ENCODE assay signal across 9 cellular contexts in genomic region chr2:233354500-233354924, GRCh38. TPM values are rescaled to one million over a fixed set of nuclear protein-coding genes. Genes with fewer than 3 reads are reported as not detected.
DNase-seq lines count a peak whose midpoint lies in the region; ATAC-seq, FAIRE-seq and TF ChIP-seq lines count a peak whose summit lies in the region.
"Had no signal": no experiment of that assay in that cellular context is flagged by ENCODE, and none has a peak within 500 bp of the region (broad histone marks: within the 10 kb centered on the region; RNA-seq: fewer than 3 reads in every experiment).

No MANE protein-coding gene starts in this region.

- H3K36me3 ChIP-seq in pancreas = no peaks in the 10 kb centered on the region

- H3K9me3 Mint-ChIP-seq in activated T-cell treated with anti-CD3 and anti-CD28 coated beads, Interleukin-2, amount 50 U/mL, for 4 hours = no peaks in the 10 kb centered on the region
- H3K9me3 Mint-ChIP-seq in central memory CD8-positive, alpha-beta T cell = no peaks in the 10 kb centered on the region

- peaks cover 9% of the 10 kb centered on the region for H3K36me3 Mint-ChIP-seq in activated T-cell treated with anti-CD3 and anti-CD28 coated beads, Interleukin-2, amount 50 U/mL, for 4 hours (ENCODE audit: insufficient read depth)
- peaks cover 22% of the 10 kb centered on the region for H3K36me3 Mint-ChIP-seq in central memory CD8-positive, alpha-beta T cell (ENCODE audit: insufficient read depth)

- H3K27ac ChIP-seq in pancreas = no peak overlapping the region

- no peak for FAIRE-seq in pancreas (lab: Jason Lieb, UNC)
- FAIRE-seq: G401.6 had no signal

- peak overlapping the region; percentile 50 for H3K4me3 Mint-ChIP-seq in activated T-cell treated with anti-CD3 and anti-CD28 coated beads, Interleukin-2, amount 50 U/mL, for 4 hours
- H3K4me3 Mint-ChIP-seq in central memory CD8-positive, alpha-beta T cell = peak overlapping the region; percentile 76

- H3K4me1 Mint-ChIP-seq in activated T-cell treated with anti-CD3 and anti-CD28 coated beads, Interleukin-2, amount 50 U/mL, for 4 hours (ENCODE audit: low read depth) = peaks cover 74% of the 10 kb centered on the region
- H3K4me1 Mint-ChIP-seq in central memory CD8-positive, alpha-beta T cell = peaks cover 67% of the 10 kb centered on the region

- intact Hi-C loops in pancreas (cut with DNase I) (no loop called here), left colon (cut with DNase I, micrococcal nuclease) (loop anchor here in 1 of 2 donors (5.0 kb wide), 1 partner anchor 88 kb away; no protein-coding TSS in a partner anchor)

- WGBS in pancreas, 2 donors = 0% methylated on average over 3 to 76 of the region's 77 CpGs

- H3K9me3 ChIP-seq in pancreas = no peaks in the 10 kb centered on the region

- peak overlapping the region; percentile 15 for H3K27ac Mint-ChIP-seq in central memory CD8-positive, alpha-beta T cell (ENCODE audit: low read depth)

- TF ChIP-seq CTCF in pancreas (IDR thresholded peaks at IDR 0.05) = no peak

- peak; percentile 13 to 24 for ATAC-seq in activated T-cell treated with anti-CD3 and anti-CD28 coated beads, Interleukin-2, amount 50 U/mL, for 4 hours
- peak; percentile 7 for ATAC-seq in HG03196 (IDR thresholded peaks at IDR 0.05; ENCODE audit: unreplicated experiment)
- ATAC-seq in central memory CD8-positive, alpha-beta T cell (replicated peaks; ENCODE audit: extremely low read depth, poor library complexity, severe bottlenecking) = no peak
- peak in 2 of 4 donors; percentile 4 to 19 for ATAC-seq in pancreas
- ATAC-seq in left colon = no peak

- no peaks in the 10 kb centered on the region for H3K27me3 Mint-ChIP-seq in activated T-cell treated with anti-CD3 and anti-CD28 coated beads, Interleukin-2, amount 50 U/mL, for 4 hours (ENCODE audit: low read depth)
- H3K27me3 Mint-ChIP-seq in central memory CD8-positive, alpha-beta T cell = no peaks in the 10 kb centered on the region

- no peak for DNase-seq in activated T-cell treated with anti-CD3 and anti-CD28 coated beads, Interleukin-2, amount 50 U/mL, for 4 hours
- no peak for DNase-seq in activated T-cell treated with anti-CD3 and anti-CD28 coated beads, Interleukin-2, amount 50 U/mL, for 1 hour
- no peak for DNase-seq in central memory CD8-positive, alpha-beta T cell (ENCODE audit: low spot score in 2 of 2)
- DNase-seq in pancreas (no peak), medulla oblongata (ENCODE audit: extremely low spot score) (no peak), left colon (no peak), NCI-H748 (lab: John Stamatoyannopoulos, UW; ENCODE audit: unreplicated experiment) (no peak)

- peak overlapping the region in 3 of 4 donors; percentile 57 to 71 (median 65) for H3K4me3 ChIP-seq in pancreas

- H3K4me1 ChIP-seq in pancreas = peaks cover 0 to 3% (median 0%) of the 10 kb centered on the region in 3 donors

- H3K27me3 ChIP-seq in pancreas = no peaks in the 10 kb centered on the region

RNA-seq across cellular contexts. Expression of gene DGKD, which starts 0.2 kb away (rescaled TPM):
- total RNA-seq in activated T-cell treated with anti-CD3 and anti-CD28 coated beads, Interleukin-2, amount 50 U/mL, for 4 hours = 10 to 100 TPM; 38.8 to 44.9 (median 39.3) TPM
- total RNA-seq in pancreas (10 to 100 TPM in 1 of 6 donors, 1 to 10 TPM in 5; 6.7 to 16.3 (median 8.9) TPM), left colon (10 to 100 TPM; 91.3 to 93.2 TPM)
- polyA plus RNA-seq in pancreas = 10 to 100 TPM in 1 of 2 donors, 1 to 10 TPM in 1; 8.9 to 12.4 TPM

RNA-seq across cellular contexts. Expression of gene SAG, which starts 46.9 kb away (rescaled TPM):
- not detected for total RNA-seq in activated T-cell treated with anti-CD3 and anti-CD28 coated beads, Interleukin-2, amount 50 U/mL, for 4 hours
- total RNA-seq in pancreas (not detected), left colon (not detected)
- not detected for polyA plus RNA-seq in pancreas

Comparison
In these comparisons a context has a peak if more than half of its experiments do, and no peak if none do; other contexts are left out.
1. ATAC-seq: peak in activated T-cell treated with anti-CD3 and anti-CD28 coated beads, Interleukin-2, amount 50 U/mL, for 4 hours (2 of 2) and HG03196 (single experiment); none in central memory CD8-positive, alpha-beta T cell (single experiment) and left colon (single experiment).